Comparison of ENCODE assay signal across 8 cellular contexts in genomic region chr10:27241640-27242472, GRCh38. TPM values are rescaled to one million over a fixed set of nuclear protein-coding genes. Genes with fewer than 3 reads are reported as not detected.
DNase-seq lines count a peak whose midpoint lies in the region; TF ChIP-seq lines count a peak whose summit lies in the region.

No MANE protein-coding gene starts in this region.

- H3K4me3 Mint-ChIP-seq in H9: peak overlapping the region; percentile 85 to 90
- peak overlapping the region; percentile 93 for H3K4me3 Mint-ChIP-seq in neural progenitor cell

- H3K27ac Mint-ChIP-seq in H9 (peak overlapping the region; percentile 98 to 99 (median 99)), neural progenitor cell (peak overlapping the region; percentile 97)

- no peak overlapping the region for H3K23ac ChIP-seq in H9 (ENCODE audit: insufficient read length, low read depth, low read length)

- no peaks in the 10 kb centered on the region for H3K9me3 ChIP-seq in H9 (ENCODE audit: control insufficient read depth, low read depth, low read length)
- H3K9me3 ChIP-seq in Loucy (ENCODE audit: insufficient read depth, low read depth, low read length): no peaks in the 10 kb centered on the region
- no peaks in the 10 kb centered on the region for H3K9me3 ChIP-seq in neural progenitor cell (ENCODE audit: low read depth)

- H3K36me3 Mint-ChIP-seq in H9 (ENCODE audit: insufficient read depth in 1 of 3, low read depth in 3 of 3) (no peaks in the 10 kb centered on the region; a peak in 1 of 7 replicates), neural progenitor cell (no peaks in the 10 kb centered on the region)

- no peaks in the 10 kb centered on the region for H3K79me2 ChIP-seq in H9 (ENCODE audit: insufficient read depth, low read length)
- H3K79me2 ChIP-seq in Loucy (ENCODE audit: insufficient read depth, low read length): peaks cover 30% of the 10 kb centered on the region
- peaks cover 19% of the 10 kb centered on the region for H3K79me2 ChIP-seq in neural progenitor cell (ENCODE audit: low read depth)

- no peaks in the 10 kb centered on the region for H3K9me3 Mint-ChIP-seq in H9
- H3K9me3 Mint-ChIP-seq in neural progenitor cell: no peaks in the 10 kb centered on the region

- no peak overlapping the region for H3T11ph ChIP-seq in H9 (ENCODE audit: low read length)

- H3K27me3 Mint-ChIP-seq in H9 (ENCODE audit: low read depth) (peaks cover 3% of the 10 kb centered on the region; the same call in 1 of the 2 replicates), neural progenitor cell (ENCODE audit: insufficient read depth, low read depth) (peaks cover 10% of the 10 kb centered on the region)

- no peak overlapping the region for H2BK20ac ChIP-seq in H9 (ENCODE audit: low read depth, low read length, poor library complexity, severe bottlenecking)

- H2BK5ac ChIP-seq in H9 (ENCODE audit: insufficient read length, low read length): no peak overlapping the region

- H3K36me3 ChIP-seq in Loucy (ENCODE audit: insufficient read depth, low read length) (no peaks in the 10 kb centered on the region), neural progenitor cell (no peaks in the 10 kb centered on the region)

- H3K9ac ChIP-seq in H9 (ENCODE audit: extremely low read depth, insufficient read length, low read length): peak overlapping the region; percentile 45
- peak overlapping the region; percentile 98 for H3K9ac ChIP-seq in Loucy (ENCODE audit: low read depth, low read length, poor library complexity, severe bottlenecking)
- peak overlapping the region; percentile 15 for H3K9ac ChIP-seq in neural progenitor cell

- H3K4me1 Mint-ChIP-seq in H9 (peaks cover 25 to 31% of the 10 kb centered on the region in 2 experiments), neural progenitor cell (peaks cover 25% of the 10 kb centered on the region)

- no peaks in the 10 kb centered on the region for H3K9me2 ChIP-seq in Loucy (replicated peaks; ENCODE audit: low read depth, low read length)

- H3F3A ChIP-seq in Loucy (ENCODE audit: low read depth) (peaks cover 6% of the 10 kb centered on the region), neural progenitor cell (ENCODE audit: low read depth) (peaks cover 44% of the 10 kb centered on the region)

- H4K5ac ChIP-seq in H9 (ENCODE audit: insufficient read length, low read depth, low read length): no peak overlapping the region

- no peaks in the 10 kb centered on the region for H4K20me1 ChIP-seq in H9 (ENCODE audit: control insufficient read depth, insufficient read depth, insufficient read length)
- no peaks in the 10 kb centered on the region for H4K20me1 ChIP-seq in Loucy (ENCODE audit: insufficient read depth, low read length, poor library complexity, severe bottlenecking)
- no peaks in the 10 kb centered on the region for H4K20me1 ChIP-seq in neural progenitor cell (ENCODE audit: low read depth)

- H2BK120ac ChIP-seq in H9 (ENCODE audit: low read depth, low read length, poor library complexity, severe bottlenecking): no peak overlapping the region

- no peaks in the 10 kb centered on the region; the same call in 1 of the 2 replicates for H3K4me1 ChIP-seq in H9 (ENCODE audit: insufficient read depth, low read length)
- H3K4me1 ChIP-seq in Loucy (ENCODE audit: insufficient read depth, low read length, poor library complexity, severe bottlenecking): peaks cover 16% of the 10 kb centered on the region
- peaks cover 17% of the 10 kb centered on the region for H3K4me1 ChIP-seq in neural progenitor cell

- H3K27ac ChIP-seq in H9 (ENCODE audit: insufficient read length, low read depth, low read length) (peak overlapping the region; percentile 72), neural progenitor cell (peak overlapping the region; percentile 83)

- H4K8ac ChIP-seq in H9 (replicated peaks; ENCODE audit: insufficient read length, low read depth, low read length): no peak overlapping the region

- peaks cover 7% of the 10 kb centered on the region for H3K23me2 ChIP-seq in H9 (ENCODE audit: insufficient read length, low read depth, low read length, poor library complexity, severe bottlenecking)

- H3K4ac ChIP-seq in H9 (ENCODE audit: low read depth, low read length): no peak overlapping the region

- no peak overlapping the region for H4K91ac ChIP-seq in H9 (ENCODE audit: insufficient read length, low read depth, low read length)

- H2AK5ac ChIP-seq in H9 (ENCODE audit: insufficient read length, low read length): no peak overlapping the region

- H2AFZ ChIP-seq in H9 (ENCODE audit: low read length) (no peak overlapping the region), Loucy (ENCODE audit: low read length) (peak overlapping the region; percentile 92), neural progenitor cell (replicated peaks) (peak overlapping the region; percentile 95)

- H3K4me2 ChIP-seq in H9 (ENCODE audit: insufficient read depth, insufficient read length, low read length) (peak overlapping the region; percentile 99), Loucy (ENCODE audit: low read depth, low read length, poor library complexity, severe bottlenecking) (peak overlapping the region; percentile 86), neural progenitor cell (peak overlapping the region; percentile 93)

- TF ChIP-seq CTCF in H9 (conservative IDR thresholded peaks at IDR 0.05) (peak; percentile 50), Loucy (conservative IDR thresholded peaks at IDR 0.05; ENCODE audit: low read length) (peak; percentile 65), fibroblast of villous mesenchyme (IDR thresholded peaks at IDR 0.05; ENCODE audit: insufficient read depth, low read depth, low read length) (peak; percentile 35), neural progenitor cell (IDR thresholded peaks at IDR 0.05) (peak; percentile 61)

- H2BK12ac ChIP-seq in H9 (ENCODE audit: insufficient read length, low read depth, low read length): no peak overlapping the region

- H3K4me3 ChIP-seq in Loucy (ENCODE audit: low read length, poor library complexity, severe bottlenecking): peak overlapping the region; percentile 90
- H3K4me3 ChIP-seq in fibroblast of villous mesenchyme (ENCODE audit: low read depth, low read length): peak overlapping the region; percentile 83
- H3K4me3 ChIP-seq in neural progenitor cell: peak overlapping the region; percentile 78

- no peak overlapping the region for H3K18ac ChIP-seq in H9 (ENCODE audit: insufficient read length, low read depth, low read length)

- H3K79me1 ChIP-seq in H9 (ENCODE audit: insufficient read depth, low read depth, low read length, poor library complexity, severe bottlenecking): no peaks in the 10 kb centered on the region

- DNase-seq in GDM1 (lab: John Stamatoyannopoulos, UW): peak; percentile 93
- peak; percentile 94 for DNase-seq in H9
- peak; percentile 86 to 90 for DNase-seq in SHP77 (lab: John Stamatoyannopoulos, UW)
- peak; percentile 79 for DNase-seq in activated gamma-delta T cell (lab: John Stamatoyannopoulos, UW)
- peak; percentile 95 for DNase-seq in fibroblast of villous mesenchyme (ENCODE audit: low read depth)
- DNase-seq in neural progenitor cell (ENCODE audit: low spot score): peak; percentile 98
- peak; percentile 87 for DNase-seq in stromal cell of bone marrow (ENCODE audit: low read depth)

- H3K14ac ChIP-seq in H9 (ENCODE audit: insufficient read depth, low read length): no peak overlapping the region

- WGBS in H9 (ENCODE audit: extremely low coverage, insufficient read length, low lambda C conversion rate): no CpG with 5 or more reads among the region's 59 CpGs

- no peaks in the 10 kb centered on the region for H3K27me3 ChIP-seq in H9 (ENCODE audit: insufficient read depth, low read length)
- H3K27me3 ChIP-seq in Loucy (ENCODE audit: insufficient read depth, low read length, poor library complexity, severe bottlenecking): no peaks in the 10 kb centered on the region
- no peaks in the 10 kb centered on the region for H3K27me3 ChIP-seq in neural progenitor cell

- H2BK15ac ChIP-seq in H9 (ENCODE audit: low read depth, low read length): no peak overlapping the region

- no peak overlapping the region for H3K56ac ChIP-seq in H9 (ENCODE audit: insufficient read length, low read depth, low read length)

RNA-seq across cellular contexts. Expression of gene ACBD5, which starts 1.3 kb away (rescaled TPM):
- 14.2 and 15.8 TPM in 2 replicates for total RNA-seq in H9 (2021)
- total RNA-seq in fibroblast of villous mesenchyme: 22.2 and 24.6 TPM in 2 replicates
- 15.5 and 21.8 TPM in 2 replicates for total RNA-seq in neural progenitor cell (ENCODE audit: low replicate concordance)

Comparison
In these comparisons a context has a peak if more than half of its experiments do, and no peak if none do; other contexts are left out.
1. Peak in every context shown above with its lines: DNase-seq, H3K4me3 ChIP-seq and H3K27ac ChIP-seq.
2. H3K9ac ChIP-seq: peak in every context shown above with its lines; median percentile 98 in Loucy; 45 in H9; 15 in neural progenitor cell.